ENCODE assay signal across 8 cellular contexts in genomic region chr4:169757575-169758184, GRCh38. TPM values are rescaled to one million over a fixed set of nuclear protein-coding genes. Genes with fewer than 3 reads are reported as not detected.
DNase-seq lines count a peak whose midpoint lies in the region; ATAC-seq, FAIRE-seq and TF ChIP-seq lines count a peak whose summit lies in the region.

Gene HPF1 (minus strand): TSS chr4:169757944. CDS start chr4:169757877, 67 bp downstream.

- peak; percentile 72 for FAIRE-seq in keratinocyte (lab: Jason Lieb, UNC)

- ATAC-seq in GM19035 (IDR thresholded peaks at IDR 0.05; ENCODE audit: unreplicated experiment) (peak; percentile 95), HG03354 (IDR thresholded peaks at IDR 0.05; ENCODE audit: poor library complexity, severe bottlenecking, unreplicated experiment) (peak; percentile 98)

- dilution Hi-C loops in keratinocyte (cut with MboI; ENCODE audit: extremely low pct_ligation_motif_present, low sequenced_read_pairs), result no loop called here

- TF ChIP-seq CTCF in AG10803 (conservative IDR thresholded peaks at IDR 0.05; ENCODE audit: low read length), result no peak
- TF ChIP-seq CTCF in keratinocyte (optimal IDR thresholded peaks at IDR 0.05 in 1 of 3, IDR thresholded peaks at IDR 0.05 in 1 of 3, conservative IDR thresholded peaks at IDR 0.05 in 1 of 3; ENCODE audit: extremely low read depth in 1 of 3, insufficient read depth in 2 of 3, low read length in 3 of 3), result no peak

- no peaks in the 10 kb centered on the region for H3K9me3 ChIP-seq in keratinocyte (ENCODE audit: control insufficient read depth, low read depth, low read length)

- H3K4me3 ChIP-seq in AG10803 (ENCODE audit: low read length), result peak within 1 kb of the TSS; percentile 90
- H3K4me3 ChIP-seq in keratinocyte (ENCODE audit: control insufficient read depth in 2 of 3, extremely low read depth in 1 of 3, insufficient read depth in 2 of 3, low read depth in 1 of 3, low read length in 3 of 3), result peak within 1 kb of the TSS; percentile 80 to 93 (median 92)

- DNase-seq in AG10803 (ENCODE audit: low read depth) (peak; percentile 79), NCI-H446 treated with DMSO at 0.1 percent for 48 hours (lab: John Stamatoyannopoulos, UW) (peak; percentile 78), cerebellum (ENCODE audit: low spot score) (peak; percentile 91), keratinocyte (ENCODE audit: low read depth, low spot score) (peak; percentile 19)
- DNase-seq in activated CD4-positive, alpha-beta T cell treated with anti-CD3 and anti-CD28 coated beads for 1 hour, result peak; percentile 85
- peak; percentile 98 for DNase-seq in stimulated activated CD4-positive, alpha-beta T cell treated with anti-CD3 and anti-CD28 coated beads, Interleukin-15, amount 100 ng/mL, for 24 hours

- H3K4me1 ChIP-seq in keratinocyte (ENCODE audit: control insufficient read depth, extremely low read depth, insufficient read depth, low read length), result peaks cover 17% of the 10 kb centered on the region

- H3K4me2 ChIP-seq in keratinocyte (ENCODE audit: control insufficient read depth, extremely low read depth, insufficient read depth, low read depth, low read length), result peak within 1 kb of the TSS; percentile 92

- peak within 1 kb of the TSS; percentile 95 for H2AFZ ChIP-seq in keratinocyte (ENCODE audit: control insufficient read depth, low read length)

- peak within 1 kb of the TSS; percentile 82 for H3K9ac ChIP-seq in keratinocyte (ENCODE audit: control insufficient read depth, extremely low read depth, insufficient read depth, low read length)

- peaks cover 9% of the 10 kb centered on the region for H3K79me2 ChIP-seq in keratinocyte (ENCODE audit: control insufficient read depth, insufficient read depth, low read length)

- H3K9me1 ChIP-seq in keratinocyte (ENCODE audit: control insufficient read depth, extremely low read depth, insufficient read depth, low read length), result no peaks in the 10 kb centered on the region

- H4K20me1 ChIP-seq in keratinocyte (ENCODE audit: control insufficient read depth, extremely low read depth, insufficient read depth, low read length), result no peaks in the 10 kb centered on the region

- H3K27me3 ChIP-seq in keratinocyte (ENCODE audit: control insufficient read depth, extremely low read depth, insufficient read depth, low read length), result no peaks in the 10 kb centered on the region

- H3K36me3 ChIP-seq in keratinocyte (ENCODE audit: control insufficient read depth in 2 of 2, extremely low read depth in 1 of 2, insufficient read depth in 2 of 2, low read length in 2 of 2), result no peaks in the 10 kb centered on the region

- peak within 1 kb of the TSS; percentile 61 for H3K27ac ChIP-seq in keratinocyte (ENCODE audit: control insufficient read depth, insufficient read depth, low read length)

RNA-seq across cellular contexts. Expression of gene HPF1, which starts in this region (rescaled TPM):
- 20.4 TPM for total RNA-seq in cerebellum
- polyA plus RNA-seq in keratinocyte, result 7.3 to 19.1 TPM (median 15.7 TPM) in 3 replicates
- polyA plus RNA-seq in keratinocyte (2011; ENCODE audit: low read depth), result 7.5 TPM
- polyA plus RNA-seq in keratinocyte (2011; cell fraction: cytosol; rRNA removed), result 9.7 and 16.2 TPM in 2 replicates
- 8.3 and 13.1 TPM in 2 replicates for polyA plus RNA-seq in keratinocyte (2011; cell fraction: nucleus; rRNA removed)
- polyA plus RNA-seq in keratinocyte (2012; ENCODE audit: low replicate concordance), result 11.6 and 15.2 TPM in 2 replicates
- polyA minus RNA-seq in keratinocyte, result 1.2 to 4.1 TPM (median 2.5 TPM) in 3 replicates
- 5.6 TPM for polyA minus RNA-seq in keratinocyte (2011; cell fraction: cytosol; rRNA and poly(A)+ RNA removed)
- 0.63 and 4.9 TPM in 2 replicates for polyA minus RNA-seq in keratinocyte (2011; cell fraction: nucleus; rRNA and poly(A)+ RNA removed)

Comparison
In these comparisons a context has a peak if more than half of its experiments do, and no peak if none do; other contexts are left out.
1. Peak in every context shown above with its lines: DNase-seq, ATAC-seq, H3K4me3 ChIP-seq and H3K27ac ChIP-seq.
2. DNase-seq: peak in every context shown above with its lines; median percentile 98 in stimulated activated CD4-positive, alpha-beta T cell treated with anti-CD3 and anti-CD28 coated beads, Interleukin-15, amount 100 ng/mL, for 24 hours; 91 in cerebellum; 85 in activated CD4-positive, alpha-beta T cell treated with anti-CD3 and anti-CD28 coated beads for 1 hour; 79 in AG10803; 78 in NCI-H446 treated with DMSO at 0.1 percent for 48 hours; 19 in keratinocyte.